16 cellular contexts compared by ENCODE assay signal in the genomic region with DNA sequence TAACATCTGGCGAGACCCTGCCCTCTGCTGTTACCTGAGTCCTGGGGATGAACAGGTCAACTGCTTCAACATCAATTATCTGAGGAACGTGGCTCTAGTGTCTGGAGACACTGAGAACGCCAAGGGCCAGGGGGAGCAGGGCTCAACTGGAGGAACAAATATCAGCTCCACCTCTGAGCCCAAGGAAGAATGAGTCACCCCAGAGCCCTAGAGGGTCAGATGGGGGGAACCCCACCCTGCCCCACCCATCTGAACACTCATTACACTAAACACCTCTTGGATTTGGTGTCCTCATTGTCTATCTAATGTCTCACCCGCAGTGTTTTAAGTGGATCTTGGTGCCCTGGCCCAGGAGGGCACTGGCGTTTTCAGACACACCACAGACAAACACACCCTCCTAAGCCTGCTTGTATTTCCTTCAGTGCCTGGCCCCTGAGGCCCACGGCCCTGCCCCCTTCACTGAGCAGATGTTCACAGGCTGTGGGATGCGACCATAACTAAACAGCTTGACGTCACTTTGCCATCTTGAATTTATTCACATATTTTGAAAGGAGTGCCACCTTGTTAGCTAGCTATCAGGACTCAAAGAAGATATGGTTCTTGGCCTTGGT. TPM values are rescaled to one million over a fixed set of nuclear protein-coding genes. Genes with fewer than 3 reads are reported as not detected.
DNase-seq lines count a peak whose midpoint lies in the region; ATAC-seq and TF ChIP-seq lines count a peak whose summit lies in the region.
"Had no signal": no experiment of that assay in that cellular context is flagged by ENCODE, and none has a peak within 500 bp of the region (broad histone marks: within the 10 kb centered on the region; RNA-seq: fewer than 3 reads in every experiment).

No MANE protein-coding gene starts in this region.

- H3K4me3 ChIP-seq in WERI-Rb-1 (ENCODE audit: low read depth, low read length): no peak overlapping the region
- H3K4me3 ChIP-seq: gastrocnemius medialis had no signal

- H3K27me3 ChIP-seq in WERI-Rb-1 (ENCODE audit: insufficient read depth, low read depth, severe bottlenecking): no peaks in the 10 kb centered on the region
- H3K27me3 ChIP-seq: gastrocnemius medialis had no signal

- H3K27ac Mint-ChIP-seq in immature natural killer cell: no peak overlapping the region

- DNase-seq in A172 (ENCODE audit: low spot score) (peak; percentile 79), HUDEP-2 (lab: John Stamatoyannopoulos, UW; ENCODE audit: unreplicated experiment in 76 of 76) (peak in 46 of 76 experiments; percentile 2 to 69 (median 24)), WERI-Rb-1 (peak; percentile 58), immature natural killer cell (no peak), H4 (ENCODE audit: low spot score) (no peak), NCI-H2227 treated with DMSO at 0.1 percent for 48 hours (lab: John Stamatoyannopoulos, UW) (no peak)
- no peak for DNase-seq in activated CD4-positive, alpha-beta T cell treated with anti-CD3 and anti-CD28 coated beads, Interleukin-2, amount 50 U/mL, for 48 hours
- DNase-seq: DMS153, gastrocnemius medialis, KG1, trophoblast cell had no signal

- peaks cover 0 to 5% (median 2%) of the 10 kb centered on the region in 3 donors for H3K27me3 Mint-ChIP-seq in immature natural killer cell (ENCODE audit: low read depth in 3 of 3)

- H3K9me3 ChIP-seq in WERI-Rb-1 (ENCODE audit: severe bottlenecking): no peaks in the 10 kb centered on the region
- H3K9me3 ChIP-seq: gastrocnemius medialis had no signal

- H3K36me3 ChIP-seq in WERI-Rb-1: no peaks in the 10 kb centered on the region

- H3K36me3 Mint-ChIP-seq in immature natural killer cell: no peaks in the 10 kb centered on the region

- no peak overlapping the region for H3K27ac ChIP-seq in WERI-Rb-1

- ATAC-seq in HG02840 (IDR thresholded peaks at IDR 0.05; ENCODE audit: low FRiP score, unreplicated experiment): no peak
- ATAC-seq: gastrocnemius medialis had no signal

- H3K4me3 Mint-ChIP-seq in immature natural killer cell: peak overlapping the region in 3 of 5 donors; percentile 6 to 30 (median 23)

- TF ChIP-seq CTCF in WERI-Rb-1 (IDR thresholded peaks at IDR 0.05; ENCODE audit: low read depth, low read length): no peak

- peaks cover 16 to 18% of the 10 kb centered on the region in 2 donors for H3K4me1 Mint-ChIP-seq in immature natural killer cell

- no peaks in the 10 kb centered on the region for H3K9me3 Mint-ChIP-seq in immature natural killer cell
- H3K9me3 Mint-ChIP-seq: activated T-helper 1 cell treated with anti-CD3 and anti-CD28 coated beads, Interleukin-12 subunit alpha, Interleukin-12 subunit beta, Interleukin-2, Interleukin-4 antibody, amounts not matched to agents 30 ng/mL and 10 ng/mL and 1 ng/mL, durations not matched to agents 14 hours and 24 hours and 36 hours had no signal

RNA-seq across cellular contexts. Expression of gene FALEC, which starts 2.2 kb away (rescaled TPM):
- total RNA-seq in A172 (2014; rRNA removed; shearing (Covaris generic)): 0.55 TPM in 1 of 2 replicates, not detected in the other
- polyA plus RNA-seq in immature natural killer cell: not detected
- total RNA-seq in H4 (2014; rRNA removed; shearing (Covaris generic)): not detected in 2 replicates
- total RNA-seq: activated T-helper 1 cell treated with anti-CD3 and anti-CD28 coated beads, Interleukin-12 subunit alpha, Interleukin-12 subunit beta, Interleukin-2, Interleukin-4 antibody, amounts not matched to agents 30 ng/mL and 10 ng/mL and 1 ng/mL, durations not matched to agents 14 hours and 24 hours and 36 hours; dermis microvascular lymphatic vessel endothelial cell; gastrocnemius medialis; T-helper 1 cell treated with Interleukin-12 subunit alpha and Interleukin-12 subunit beta and Interleukin-4 antibody, amounts not matched to agents 30 ng/mL and 1 ng/mL, for 36 hours had no signal
- polyA plus RNA-seq: AG04450 had no signal

RNA-seq across cellular contexts. Expression of gene ECM1, which starts 5.5 kb away (rescaled TPM):
- total RNA-seq in A172 (2014; rRNA removed; shearing (Covaris generic)): 101 and 135 TPM in 2 replicates
- not detected for polyA plus RNA-seq in immature natural killer cell
- total RNA-seq in H4 (2014; rRNA removed; shearing (Covaris generic)): 27.5 and 28.6 TPM in 2 replicates

RNA-seq across cellular contexts. Expression of gene TARS2, which starts 26.2 kb away (rescaled TPM):
- total RNA-seq in A172 (2014; rRNA removed; shearing (Covaris generic)): 30.0 and 32.1 TPM in 2 replicates
- polyA plus RNA-seq in immature natural killer cell: 10 to 100 TPM; 29.6 to 40.8 (median 31.9) TPM
- 8.4 and 12.8 TPM in 2 replicates for total RNA-seq in H4 (2014; rRNA removed; shearing (Covaris generic))

RNA-seq across cellular contexts. Expression of gene ADAMTSL4, which starts 35.8 kb away (rescaled TPM):
- total RNA-seq in A172 (2014; rRNA removed; shearing (Covaris generic)): 0.38 and 2.3 TPM in 2 replicates
- polyA plus RNA-seq in immature natural killer cell: not detected
- 0.80 and 1.1 TPM in 2 replicates for total RNA-seq in H4 (2014; rRNA removed; shearing (Covaris generic))

Comparison
In these comparisons a context has a peak if more than half of its experiments do, and no peak if none do; other contexts are left out.
1. DNase-seq: peak in A172 (single experiment), HUDEP-2 (46 of 76) and WERI-Rb-1 (single experiment); none in immature natural killer cell (0 of 3), H4 (single experiment), NCI-H2227 treated with DMSO at 0.1 percent for 48 hours (single experiment) and activated CD4-positive, alpha-beta T cell treated with anti-CD3 and anti-CD28 coated beads, Interleukin-2, amount 50 U/mL, for 48 hours (0 of 2).